ENCODE assay signal across 8 cellular contexts in genomic region chr4:80265571-80266266, GRCh38. TPM values are rescaled to one million over a fixed set of nuclear protein-coding genes. Genes with fewer than 3 reads are reported as not detected.
DNase-seq lines count a peak whose midpoint lies in the region; ATAC-seq and TF ChIP-seq lines count a peak whose summit lies in the region.

No MANE protein-coding gene starts in this region.

- H3K27ac Mint-ChIP-seq in activated CD4-positive, alpha-beta T cell treated with anti-CD3 and anti-CD28 coated beads for 36 hours = no peak overlapping the region
- no peak overlapping the region for H3K27ac Mint-ChIP-seq in T-cell

- CTCF ChIA-PET in activated CD4-positive, alpha-beta T cell treated with anti-CD3 and anti-CD28 coated beads for 36 hours (lab: Charles Lee) = interaction anchor here (0.6 to 1.1 kb wide), 7 partner anchors 12 to 694 kb away, joined by 3 read pairs; no protein-coding TSS in a partner anchor
- CTCF ChIA-PET in T-cell (lab: Charles Lee) = interaction anchor here in 1 of 2 donors (1.0 kb wide), 1 partner anchor 724 kb away, joined by 3 read pairs; no protein-coding TSS in a partner anchor

- no peaks in the 10 kb centered on the region for H3K9me3 Mint-ChIP-seq in activated CD4-positive, alpha-beta T cell treated with anti-CD3 and anti-CD28 coated beads for 36 hours (ENCODE audit: low read depth)
- H3K9me3 Mint-ChIP-seq in T-cell = no peaks in the 10 kb centered on the region

- no peak for DNase-seq in activated CD4-positive, alpha-beta T cell treated with anti-CD3 and anti-CD28 coated beads for 36 hours
- no peak for DNase-seq in activated CD4-positive, alpha-beta T cell treated with anti-CD3 and anti-CD28 coated beads for 48 hours
- DNase-seq in T-cell (no peak), foreskin fibroblast (peak; percentile 86 to 92), renal cortical epithelial cell (ENCODE audit: low read depth) (peak; percentile 78)

- H3K4me3 Mint-ChIP-seq in activated CD4-positive, alpha-beta T cell treated with anti-CD3 and anti-CD28 coated beads for 36 hours = peak overlapping the region; percentile 61
- peak overlapping the region in 2 of 3 donors; percentile 68 to 87 for H3K4me3 Mint-ChIP-seq in T-cell

- intact Hi-C loops in activated CD4-positive, alpha-beta T cell treated with anti-CD3 and anti-CD28 coated beads for 36 hours (cut with DNase I, micrococcal nuclease) = loop anchor here in 1 of 2 experiments (2.0 kb wide), 1 partner anchor 69 kb away; the partner anchor contains the start of gene PRDM8

- POLR2A ChIA-PET in activated CD4-positive, alpha-beta T cell treated with anti-CD3 and anti-CD28 coated beads for 36 hours (lab: Charles Lee) = interaction anchor here (0.5 kb wide), 1 partner anchor 914 kb away, joined by 3 read pairs; no protein-coding TSS in a partner anchor
- POLR2A ChIA-PET in T-cell (lab: Charles Lee) = no interaction called here

- no peaks in the 10 kb centered on the region for H3K36me3 Mint-ChIP-seq in activated CD4-positive, alpha-beta T cell treated with anti-CD3 and anti-CD28 coated beads for 36 hours (ENCODE audit: low read depth)
- H3K36me3 Mint-ChIP-seq in T-cell = no peaks in the 10 kb centered on the region

- H3K4me3 ChIP-seq in foreskin fibroblast (ENCODE audit: low read depth in 1 of 2, low read length in 2 of 2) = peak overlapping the region; percentile 92 to 96

- H3K27me3 Mint-ChIP-seq in activated CD4-positive, alpha-beta T cell treated with anti-CD3 and anti-CD28 coated beads for 36 hours = peaks cover 64% of the 10 kb centered on the region
- H3K27me3 Mint-ChIP-seq in T-cell = peaks cover 72 to 79% of the 10 kb centered on the region in 2 donors

- peaks cover 25% of the 10 kb centered on the region for H3K4me1 Mint-ChIP-seq in activated CD4-positive, alpha-beta T cell treated with anti-CD3 and anti-CD28 coated beads for 36 hours
- peaks cover 38 to 48% (median 41%) of the 10 kb centered on the region in 3 donors for H3K4me1 Mint-ChIP-seq in T-cell

- ATAC-seq in activated CD4-positive, alpha-beta T cell treated with anti-CD3 and anti-CD28 coated beads for 36 hours = no peak
- no peak for ATAC-seq in T-cell (replicated peaks in 1 of 4)
- ATAC-seq in HG03025 (IDR thresholded peaks at IDR 0.05; ENCODE audit: low FRiP score, unreplicated experiment) = no peak
- no peak for ATAC-seq in HG02884 (IDR thresholded peaks at IDR 0.05; ENCODE audit: unreplicated experiment)
- ATAC-seq in HG03354 (IDR thresholded peaks at IDR 0.05; ENCODE audit: poor library complexity, severe bottlenecking, unreplicated experiment) = no peak

- no peak for TF ChIP-seq CTCF in foreskin fibroblast (IDR thresholded peaks at IDR 0.05; ENCODE audit: low read depth, low read length)

RNA-seq across cellular contexts. Expression of gene FGF5, which starts 0.7 kb away (rescaled TPM):
- total RNA-seq in activated CD4-positive, alpha-beta T cell treated with anti-CD3 and anti-CD28 coated beads for 36 hours = not detected
- total RNA-seq in T-cell (under 1 TPM in 2 of 5 donors, not detected in 3; 0.07 to 0.18 TPM), renal cortical epithelial cell (2.5 and 9.0 TPM in 2 replicates)

Comparison
In these comparisons a context has a peak if more than half of its experiments do, and no peak if none do; other contexts are left out.
1. DNase-seq: peak in foreskin fibroblast (2 of 2) and renal cortical epithelial cell (single experiment); none in activated CD4-positive, alpha-beta T cell treated with anti-CD3 and anti-CD28 coated beads for 36 hours (single experiment), activated CD4-positive, alpha-beta T cell treated with anti-CD3 and anti-CD28 coated beads for 48 hours (single experiment) and T-cell (0 of 34).